In the genomic region with DNA sequence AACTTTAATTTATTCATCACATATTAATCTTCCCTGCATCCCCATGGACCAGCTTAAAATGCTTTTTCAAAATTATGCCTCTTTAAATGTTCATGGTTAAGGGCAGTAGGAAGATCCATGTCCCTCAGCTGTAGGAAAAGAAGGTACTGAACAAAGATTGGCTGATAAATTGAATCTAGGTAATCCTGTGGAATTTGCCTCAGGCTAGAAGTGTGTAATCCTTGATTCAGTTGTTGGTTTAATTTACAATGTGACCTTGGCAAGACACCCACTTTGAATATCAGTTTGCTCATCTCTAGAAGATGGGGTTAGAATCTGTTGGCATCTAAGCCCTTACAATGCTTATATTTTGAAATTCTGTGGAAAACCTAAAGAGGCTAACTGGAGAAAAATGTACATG, we compare ENCODE assay signal across 26 cellular contexts.
"Had no signal": no experiment of that assay in that cellular context is flagged by ENCODE, and none has a peak within 500 bp of the region (broad histone marks: within the 10 kb centered on the region; RNA-seq: fewer than 3 reads in every experiment).

No MANE protein-coding gene starts in this region.

- ATAC-seq: gastrocnemius medialis; heart left ventricle; left cardiac atrium; left lung; naive thymus-derived CD8-positive, alpha-beta T cell; psoas muscle; right cardiac atrium; stimulated activated memory B cell treated with anti-CD40 and anti-IgM and Interleukin-4, amounts not matched to agents 10 μg/mL and 1 μg/mL and 100 μg/mL, for 72 hours; stimulated activated naive CD8-positive, alpha-beta T cell treated with anti-CD3 and anti-CD28 coated beads, Interleukin-15, Interleukin-2, amounts not matched to agents 100 U/mL and 50 U/mL, for 24 hours had no signal

- H2AFZ ChIP-seq: hepatocyte had no signal

- H3K4me3 ChIP-seq: coronary artery, esophagus squamous epithelium, gastrocnemius medialis, heart left ventricle, hepatocyte, left lung, ovary, psoas muscle, sigmoid colon, thoracic aorta, tibial nerve, upper lobe of left lung had no signal

- H3K36me3 ChIP-seq: ovary had no signal

- H3K27ac Mint-ChIP-seq: naive thymus-derived CD8-positive, alpha-beta T cell; stimulated activated memory B cell treated with anti-CD40 and anti-IgM and Interleukin-4, amounts not matched to agents 10 μg/mL and 1 μg/mL and 100 μg/mL, for 72 hours had no signal

- H3K4me3 Mint-ChIP-seq: naive thymus-derived CD8-positive, alpha-beta T cell; stimulated activated memory B cell treated with anti-CD40 and anti-IgM and Interleukin-4, amounts not matched to agents 10 μg/mL and 1 μg/mL and 100 μg/mL, for 72 hours had no signal

- H3K27me3 ChIP-seq: esophagus squamous epithelium, gastrocnemius medialis, heart left ventricle, hepatocyte, left lung, ovary, sigmoid colon, tibial nerve, upper lobe of left lung had no signal

- H3K4me2 ChIP-seq: hepatocyte had no signal

- H3K27me3 Mint-ChIP-seq: naive thymus-derived CD8-positive, alpha-beta T cell; stimulated activated memory B cell treated with anti-CD40 and anti-IgM and Interleukin-4, amounts not matched to agents 10 μg/mL and 1 μg/mL and 100 μg/mL, for 72 hours had no signal

- H3K9me3 ChIP-seq: esophagus squamous epithelium, gastrocnemius medialis, left lung, ovary, psoas muscle, sigmoid colon, thoracic aorta, tibial nerve, upper lobe of left lung had no signal

- DNase-seq: dermis blood vessel endothelial cell; effector memory CD4-positive, alpha-beta T cell; erythroblast; esophagus squamous epithelium; gastrocnemius medialis; heart left ventricle; left cardiac atrium; left lung; naive thymus-derived CD8-positive, alpha-beta T cell; occipital lobe; ovary; posterior cingulate gyrus; psoas muscle; right cardiac atrium; sigmoid colon; stimulated activated CD4-positive, alpha-beta T cell treated with anti-CD3 and anti-CD28 coated beads, Interleukin-2, amount 100 ng/mL, for 24 hours; stimulated activated CD4-positive, alpha-beta T cell treated with anti-CD3 and anti-CD28 coated beads, Interleukin-4, amount 100 ng/mL, for 24 hours; stimulated activated naive CD8-positive, alpha-beta T cell treated with anti-CD3 and anti-CD28 coated beads, Interleukin-15, Interleukin-2, amounts not matched to agents 100 U/mL and 50 U/mL, for 24 hours; upper lobe of left lung had no signal

- H3K27ac ChIP-seq: coronary artery, esophagus squamous epithelium, gastrocnemius medialis, heart left ventricle, hepatocyte, left lung, ovary, psoas muscle, sigmoid colon, thoracic aorta, tibial nerve, upper lobe of left lung had no signal

- FAIRE-seq: endothelial cell of umbilical vein, urothelium cell line had no signal
